ENCODE assay signal across 17 cellular contexts in the genomic region with DNA sequence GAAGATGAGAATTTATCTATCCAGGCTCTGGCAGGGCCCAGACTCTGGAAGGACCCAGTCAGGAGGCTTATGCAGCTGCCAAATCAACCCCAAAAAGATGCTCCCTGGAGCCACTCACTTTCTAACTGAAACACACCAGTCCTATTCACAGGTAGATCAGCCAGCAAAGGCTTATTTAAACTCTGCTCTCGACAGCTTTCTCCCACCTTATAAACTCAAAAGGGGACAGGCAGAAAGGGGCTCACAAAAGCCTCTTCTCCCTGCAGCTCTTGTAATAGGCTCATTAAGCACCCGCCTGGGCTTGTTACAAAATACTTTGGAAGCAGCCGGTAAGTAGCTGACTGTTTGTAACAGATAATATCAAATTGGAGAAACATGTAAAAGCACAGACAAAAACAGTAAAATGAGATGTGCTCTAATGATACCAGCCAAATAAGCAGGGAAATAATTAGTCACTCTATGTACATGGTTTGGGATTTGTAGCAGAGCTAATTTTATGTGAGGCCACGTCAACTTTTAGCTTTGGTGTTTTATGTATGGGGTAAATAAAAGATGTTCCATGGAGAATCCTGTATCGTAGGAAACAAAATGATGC.
"Had no signal": no experiment of that assay in that cellular context is flagged by ENCODE, and none has a peak within 500 bp of the region (broad histone marks: within the 10 kb centered on the region; RNA-seq: fewer than 3 reads in every experiment).

No MANE protein-coding gene starts in this region.

- H3K4me3 ChIP-seq: lower lobe of right lung, tibial artery had no signal

- H3K27ac ChIP-seq: epithelial cell of prostate, foreskin keratinocyte, lower lobe of right lung, tibial artery, WERI-Rb-1 had no signal

- DNase-seq: activated CD4-positive, alpha-beta T cell treated with anti-CD3 and anti-CD28 coated beads, Interleukin-2, amount 50 U/mL, for 48 hours; activated gamma-delta T cell treated with Interleukin-2 at 50 U/mL for 16 hours; amniotic stem cell; effector memory CD8-positive, alpha-beta T cell; foreskin keratinocyte; glutamatergic neuron; hippocampal formation; left colon; lower lobe of right lung; occipital lobe; posterior cingulate gyrus; stimulated activated CD8-positive, alpha-beta memory T cell treated with anti-CD3 and anti-CD28 coated beads, Interleukin-4, amount 100 ng/mL, for 48 hours; stimulated activated naive CD4-positive, alpha-beta T cell treated with Interleukin-2 at 50 U/mL for 16 hours; tibial artery; WERI-Rb-1 had no signal

- H3K4me1 ChIP-seq: foreskin keratinocyte, lower lobe of right lung, tibial artery had no signal

- FAIRE-seq: islet of Langerhans had no signal

- H3K9me3 ChIP-seq: lower lobe of right lung, tibial artery had no signal

- H3K36me3 ChIP-seq: lower lobe of right lung, tibial artery, WERI-Rb-1 had no signal

- H3K27me3 ChIP-seq: foreskin keratinocyte, tibial artery had no signal

- ATAC-seq: effector memory CD8-positive, alpha-beta T cell; foreskin keratinocyte; left colon; lower lobe of right lung had no signal
